ENCODE assay signal across 17 cellular contexts in genomic region chr3:43757613-43758012, GRCh38.
DNase-seq lines count a peak whose midpoint lies in the region; ATAC-seq, FAIRE-seq and TF ChIP-seq lines count a peak whose summit lies in the region.
"Had no signal": no experiment of that assay in that cellular context is flagged by ENCODE, and none has a peak within 500 bp of the region (broad histone marks: within the 10 kb centered on the region; RNA-seq: fewer than 3 reads in every experiment).

No MANE protein-coding gene starts in this region.

- H3K18ac ChIP-seq in IMR-90 (ENCODE audit: low read depth, low read length), result 0 out of 2 replicates have a peak overlapping the region, but pooled peaks have one; percentile 26

- ATAC-seq in activated T-cell treated with anti-CD3 and anti-CD28 coated beads, Interleukin-2, amount 50 U/mL, for 72 hours (replicated peaks in 1 of 2), result peak in 1 of 2 donors; percentile 38
- no peak for ATAC-seq in activated T-cell treated with anti-CD3 and anti-CD28 coated beads, Interleukin-2, amount 50 U/mL, for 4 hours
- no peak for ATAC-seq in IMR-90 (ENCODE audit: low read depth)

- peaks cover 31% of the 10 kb centered on the region for H3K9me1 ChIP-seq in IMR-90 (ENCODE audit: insufficient read depth, low read length)

- H3K14ac ChIP-seq in IMR-90 (replicated peaks; ENCODE audit: low read depth, low read length), result no peak overlapping the region

- peak overlapping the region; percentile 20 to 85; a peak in 2 of 4 replicates for H4K8ac ChIP-seq in IMR-90 (ENCODE audit: low read depth in 2 of 2, low read length in 2 of 2)

- H3K27ac ChIP-seq in IMR-90 (ENCODE audit: insufficient read depth, low read length) (no peak overlapping the region), small intestine (ENCODE audit: low read depth in 1 of 2, low read length in 1 of 2) (peak overlapping the region; percentile 27 to 74), dorsolateral prefrontal cortex (no peak overlapping the region)

- no peaks in the 10 kb centered on the region for H3K27me3 Mint-ChIP-seq in activated T-cell treated with anti-CD3 and anti-CD28 coated beads, Interleukin-2, amount 50 U/mL, for 72 hours (ENCODE audit: low read depth)
- no peaks in the 10 kb centered on the region for H3K27me3 Mint-ChIP-seq in activated T-cell treated with anti-CD3 and anti-CD28 coated beads, Interleukin-2, amount 50 U/mL, for 4 hours (ENCODE audit: low read depth)
- H3K27me3 Mint-ChIP-seq: CD4-positive, alpha-beta memory T cell had no signal

- dilution Hi-C loops in IMR-90 (cut with HindIII; ENCODE audit: low sequenced_read_pairs, unreplicated experiment), result no loop called here

- H2BK20ac ChIP-seq in IMR-90 (ENCODE audit: low read depth, low read length), result peak overlapping the region; percentile 61; the same call in 1 of the 2 replicates

- 0 out of 4 replicates have a peak, but pooled peaks cover 0 to 2% of the 10 kb centered on the region in 2 experiments for H3K79me1 ChIP-seq in IMR-90 (ENCODE audit: low read depth in 1 of 2, low read length in 2 of 2)

- H3K27me3 ChIP-seq in IMR-90 (ENCODE audit: control insufficient read depth, insufficient read depth, low read length), result no peaks in the 10 kb centered on the region
- no peaks in the 10 kb centered on the region for H3K27me3 ChIP-seq in small intestine (ENCODE audit: control insufficient read depth in 2 of 2, insufficient read depth in 2 of 2, low read length in 2 of 2)
- H3K27me3 ChIP-seq in dorsolateral prefrontal cortex, result no peaks in the 10 kb centered on the region
- H3K27me3 ChIP-seq: Peyer's patch had no signal

- H3K27ac Mint-ChIP-seq in activated T-cell treated with anti-CD3 and anti-CD28 coated beads, Interleukin-2, amount 50 U/mL, for 72 hours, result peak overlapping the region; percentile 43

- H3K36me3 Mint-ChIP-seq in activated T-cell treated with anti-CD3 and anti-CD28 coated beads, Interleukin-2, amount 50 U/mL, for 72 hours (ENCODE audit: insufficient read depth in 2 of 2), result no peaks in the 10 kb centered on the region
- H3K36me3 Mint-ChIP-seq in activated T-cell treated with anti-CD3 and anti-CD28 coated beads, Interleukin-2, amount 50 U/mL, for 4 hours (ENCODE audit: insufficient read depth), result no peaks in the 10 kb centered on the region
- H3K36me3 Mint-ChIP-seq: CD4-positive, alpha-beta memory T cell had no signal

- intact Hi-C loops in IMR-90 (cut with micrococcal nuclease), result loop anchor here (10.0 kb wide), 1 partner anchor 133 kb away; the partner anchor contains the start of gene ANO10
- intact Hi-C loops in dorsolateral prefrontal cortex (cut with DNase I), result no loop called here

- no peak overlapping the region for H3K56ac ChIP-seq in IMR-90 (ENCODE audit: extremely low read depth, insufficient read depth, low read length)

- no CpG with 5 or more reads among the region's 2 CpGs for WGBS in IMR-90 (ENCODE audit: extremely low coverage in 2 of 2, insufficient read length in 1 of 2), 2 experiments
- WGBS in small intestine, 3 donors, result 43 to 72% (median 46%) methylated on average over 2 of the region's 2 CpGs

- H3K4me1 ChIP-seq in IMR-90 (ENCODE audit: control insufficient read depth, insufficient read depth, low read length) (peaks cover 40% of the 10 kb centered on the region), small intestine (ENCODE audit: control insufficient read depth in 2 of 2, insufficient read depth in 1 of 2, low read depth in 1 of 2, low read length in 1 of 2) (peaks cover 0 to 11% of the 10 kb centered on the region in 2 donors)

- no peak overlapping the region for H2AK9ac ChIP-seq in IMR-90 (replicated peaks; ENCODE audit: low read depth, low read length, poor library complexity)

- H3K23ac ChIP-seq in IMR-90 (ENCODE audit: low read depth, low read length), result no peak overlapping the region

- no peak overlapping the region for H3K9ac ChIP-seq in IMR-90 (ENCODE audit: low read depth, low read length)

- in situ Hi-C loops in IMR-90 (cut with MboI; ENCODE audit: low sequenced_read_pairs), result no loop called here

- H3K4me2 ChIP-seq in IMR-90 (ENCODE audit: low read depth, low read length), result no peak overlapping the region

- no peak for FAIRE-seq in small intestine (lab: Jason Lieb, UNC)
- FAIRE-seq: H1 had no signal

- no peaks in the 10 kb centered on the region for H4K20me1 ChIP-seq in IMR-90 (ENCODE audit: insufficient read depth, low read length)

- H3K4me3 Mint-ChIP-seq in activated T-cell treated with anti-CD3 and anti-CD28 coated beads, Interleukin-2, amount 50 U/mL, for 72 hours, result peak overlapping the region in 1 of 2 donors; percentile 5
- no peak overlapping the region for H3K4me3 Mint-ChIP-seq in activated T-cell treated with anti-CD3 and anti-CD28 coated beads, Interleukin-2, amount 50 U/mL, for 4 hours

- H4K91ac ChIP-seq in IMR-90 (ENCODE audit: insufficient read depth, low read depth, low read length), result peak overlapping the region; percentile 29

- peak overlapping the region; percentile 52 for H2AFZ ChIP-seq in IMR-90 (replicated peaks; ENCODE audit: low read length, poor library complexity)

- no peak overlapping the region for H3K4me3 ChIP-seq in IMR-90 (ENCODE audit: insufficient read depth, low read depth, low read length)
- H3K4me3 ChIP-seq in fibroblast of villous mesenchyme (ENCODE audit: low read depth, low read length), result no peak overlapping the region
- H3K4me3 ChIP-seq in small intestine (ENCODE audit: low read depth in 1 of 2, low read length in 2 of 2), result no peak overlapping the region
- no peak overlapping the region for H3K4me3 ChIP-seq in dorsolateral prefrontal cortex
- H3K4me3 ChIP-seq: Peyer's patch had no signal

- H2BK15ac ChIP-seq in IMR-90 (ENCODE audit: low read depth, low read length), result peak overlapping the region; percentile 58

- no peak overlapping the region for H2BK5ac ChIP-seq in IMR-90 (ENCODE audit: low read depth, low read length, poor library complexity, severe bottlenecking)

- DNase-seq in activated T-cell treated with anti-CD3 and anti-CD28 coated beads, Interleukin-2, amount 50 U/mL, for 72 hours, result no peak
- DNase-seq in activated T-cell treated with anti-CD3 and anti-CD28 coated beads, Interleukin-2, amount 50 U/mL, for 4 hours, result no peak
- no peak for DNase-seq in IMR-90
- DNase-seq in fibroblast of villous mesenchyme (ENCODE audit: low read depth), result peak; percentile 45
- peak; percentile 88 for DNase-seq in small intestine
- DNase-seq in SIG-M5 (lab: John Stamatoyannopoulos, UW), result no peak
- no peak for DNase-seq in dorsolateral prefrontal cortex
- no peak for DNase-seq in NCI-H82 treated with DMSO at 0.1 percent for 48 hours (lab: John Stamatoyannopoulos, UW; ENCODE audit: unreplicated experiment)
- DNase-seq: CD4-positive, alpha-beta memory T cell; KG1; NCI-H1105; NCI-H187 treated with DMSO at 0.1 percent for 48 hours; NCI-H446 treated with DMSO at 0.1 percent for 48 hours; NCI-H748 treated with DMSO at 0.1 percent for 48 hours; Peyer's patch; Right ventricle myocardium superior had no signal

- H2BK120ac ChIP-seq in IMR-90 (ENCODE audit: low read depth, low read length), result peak overlapping the region; percentile 73

- no peak for TF ChIP-seq CTCF in IMR-90 (conservative IDR thresholded peaks at IDR 0.05; ENCODE audit: low read depth, low read length)
- TF ChIP-seq CTCF in fibroblast of villous mesenchyme (IDR thresholded peaks at IDR 0.05; ENCODE audit: insufficient read depth, low read depth, low read length), result no peak
- TF ChIP-seq CTCF in dorsolateral prefrontal cortex (IDR thresholded peaks at IDR 0.05 in 54 of 56, conservative IDR thresholded peaks at IDR 0.05 in 2 of 56; ENCODE audit: low read depth in 1 of 56, partially characterized antibody in 56 of 56), result no peak

- H3K36me3 ChIP-seq in IMR-90 (ENCODE audit: control insufficient read depth, insufficient read depth, low read length), result no peaks in the 10 kb centered on the region
- H3K36me3 ChIP-seq in small intestine (ENCODE audit: control insufficient read depth in 2 of 2, insufficient read depth in 2 of 2, low read length in 2 of 2), result no peaks in the 10 kb centered on the region
- H3K36me3 ChIP-seq: Peyer's patch had no signal

- H3K9me3 Mint-ChIP-seq in activated T-cell treated with anti-CD3 and anti-CD28 coated beads, Interleukin-2, amount 50 U/mL, for 72 hours, result no peaks in the 10 kb centered on the region
- H3K9me3 Mint-ChIP-seq in activated T-cell treated with anti-CD3 and anti-CD28 coated beads, Interleukin-2, amount 50 U/mL, for 4 hours, result no peaks in the 10 kb centered on the region

- POLR2A ChIA-PET in IMR-90 (lab: Charles Lee; ENCODE audit: unreplicated experiment), result no interaction called here

- no TSS peak for BruUV-seq in IMR-90 (replicated peaks; lab: Mats Ljungman, UMichigan)

- H3K9me3 ChIP-seq in IMR-90 (ENCODE audit: control insufficient read depth, insufficient read depth, low read length), result no peaks in the 10 kb centered on the region
- H3K9me3 ChIP-seq in small intestine (ENCODE audit: control insufficient read depth, low read depth), result no peaks in the 10 kb centered on the region
- H3K9me3 ChIP-seq: Peyer's patch had no signal

- peaks cover 45% of the 10 kb centered on the region for H3K4me1 Mint-ChIP-seq in activated T-cell treated with anti-CD3 and anti-CD28 coated beads, Interleukin-2, amount 50 U/mL, for 72 hours (ENCODE audit: low read depth)
- peaks cover 50% of the 10 kb centered on the region for H3K4me1 Mint-ChIP-seq in activated T-cell treated with anti-CD3 and anti-CD28 coated beads, Interleukin-2, amount 50 U/mL, for 4 hours (ENCODE audit: low read depth)

- H3K4ac ChIP-seq in IMR-90 (ENCODE audit: low read depth, low read length), result peak overlapping the region; percentile 58; the same call in 1 of the 2 replicates

- CTCF ChIA-PET in IMR-90 (lab: Yijun Ruan, JAX), result interaction anchor here (1.7 kb wide), 1 partner anchor 8 kb away, joined by 3 read pairs; no protein-coding TSS in a partner anchor

- peak overlapping the region; percentile 27; the same call in 1 of the 2 replicates for H4K5ac ChIP-seq in IMR-90 (ENCODE audit: low read depth, low read length)

- peak overlapping the region; percentile 73; the same call in 1 of the 2 replicates for H2AK5ac ChIP-seq in IMR-90 (ENCODE audit: low read depth, low read length)

- no peak for TF ChIP-seq POLR2A in IMR-90 (IDR thresholded peaks at IDR 0.05; ENCODE audit: low read depth, low read length)

- TF ChIP-seq RAD21 in IMR-90 (IDR thresholded peaks at IDR 0.05; ENCODE audit: low read length), result no peak

TF ChIP-seq in IMR-90, 13 proteins besides CTCF, POLR2A, EP300 and RAD21:
- no peak for TF ChIP-seq MXI1 (IDR thresholded peaks at IDR 0.05; ENCODE audit: borderline replicate concordance, low read depth, low read length)
- no peak for TF ChIP-seq BHLHE40 (IDR thresholded peaks at IDR 0.05; ENCODE audit: low read depth, low read length)
- TF ChIP-seq RFX5 (IDR thresholded peaks at IDR 0.05; ENCODE audit: low read depth, low read length), result no peak
- no peak for TF ChIP-seq CEBPB (IDR thresholded peaks at IDR 0.05; ENCODE audit: low read depth, low read length)
- TF ChIP-seq FOS (IDR thresholded peaks at IDR 0.05; ENCODE audit: low read depth, low read length), result no peak
- no peak for TF ChIP-seq MAZ (IDR thresholded peaks at IDR 0.05; ENCODE audit: borderline replicate concordance, low read depth, low read length)

Comparison
In these comparisons a context has a peak if more than half of its experiments do, and no peak if none do; other contexts are left out.
1. DNase-seq: peak in fibroblast of villous mesenchyme (single experiment) and small intestine (single experiment); none in activated T-cell treated with anti-CD3 and anti-CD28 coated beads, Interleukin-2, amount 50 U/mL, for 72 hours (0 of 2), activated T-cell treated with anti-CD3 and anti-CD28 coated beads, Interleukin-2, amount 50 U/mL, for 4 hours (single experiment), IMR-90 (single experiment), SIG-M5 (single experiment), dorsolateral prefrontal cortex (0 of 10) and NCI-H82 treated with DMSO at 0.1 percent for 48 hours (single experiment).
2. H3K27ac ChIP-seq: peak in small intestine (2 of 2); none in IMR-90 (single experiment) and dorsolateral prefrontal cortex (0 of 59).